In genomic region chr2:213101686-213102460, GRCh38 we compare ENCODE assay signal across 18 cellular contexts. TPM values are rescaled to one million over a fixed set of nuclear protein-coding genes. Genes with fewer than 3 reads are reported as not detected.
DNase-seq lines count a peak whose midpoint lies in the region; ATAC-seq and FAIRE-seq lines count a peak whose summit lies in the region.
"Had no signal": no experiment of that assay in that cellular context is flagged by ENCODE, and none has a peak within 500 bp of the region (broad histone marks: within the 10 kb centered on the region; RNA-seq: fewer than 3 reads in every experiment).

No MANE protein-coding gene starts in this region.

- no peak for DNase-seq in activated T-cell treated with anti-CD3 and anti-CD28 coated beads, Interleukin-2, amount 50 U/mL, for 72 hours
- DNase-seq in activated T-cell treated with anti-CD3 and anti-CD28 coated beads, Interleukin-2, amount 50 U/mL, for 1 hour, result no peak
- DNase-seq in NCI-H748 (lab: John Stamatoyannopoulos, UW; ENCODE audit: unreplicated experiment) (peak; percentile 51), DMS79 treated with DMSO at 0.1 percent for 48 hours (lab: John Stamatoyannopoulos, UW) (no peak), SW480 (ENCODE audit: low spot score) (no peak)
- no peak for DNase-seq in stimulated activated naive CD8-positive, alpha-beta T cell treated with anti-CD3 and anti-CD28 coated beads, Interleukin-15, amount 100 ng/mL, for 72 hours
- DNase-seq: activated CD4-positive, CD25-positive, alpha-beta regulatory T cell; effector CD4-positive, alpha-beta T cell; GDM1; head of caudate nucleus; kidney; mesendoderm; MM.1S; NCI-H187; NCI-H446 had no signal

- H3K9me3 Mint-ChIP-seq in activated T-cell treated with anti-CD3 and anti-CD28 coated beads, Interleukin-2, amount 50 U/mL, for 72 hours, result no peaks in the 10 kb centered on the region
- H3K9me3 Mint-ChIP-seq in stimulated activated naive CD8-positive, alpha-beta T cell treated with anti-CD3 and anti-CD28 coated beads, Interleukin-15, amount 100 ng/mL, for 72 hours, result no peaks in the 10 kb centered on the region
- H3K9me3 Mint-ChIP-seq: activated naive CD4-positive, alpha-beta T cell treated with anti-CD3 and anti-CD28 coated beads, Interleukin-2, amount 50 U/mL, for 24 hours had no signal

- H3K27ac Mint-ChIP-seq in activated T-cell treated with anti-CD3 and anti-CD28 coated beads, Interleukin-2, amount 50 U/mL, for 72 hours, result peak overlapping the region; percentile 87
- no peak overlapping the region for H3K27ac Mint-ChIP-seq in stimulated activated naive CD8-positive, alpha-beta T cell treated with anti-CD3 and anti-CD28 coated beads, Interleukin-15, amount 100 ng/mL, for 72 hours
- H3K27ac Mint-ChIP-seq: activated naive CD4-positive, alpha-beta T cell treated with anti-CD3 and anti-CD28 coated beads, Interleukin-2, amount 50 U/mL, for 24 hours had no signal

- no peaks in the 10 kb centered on the region for H3K36me3 Mint-ChIP-seq in activated T-cell treated with anti-CD3 and anti-CD28 coated beads, Interleukin-2, amount 50 U/mL, for 72 hours (ENCODE audit: insufficient read depth in 2 of 2)
- H3K36me3 Mint-ChIP-seq: activated naive CD4-positive, alpha-beta T cell treated with anti-CD3 and anti-CD28 coated beads, Interleukin-2, amount 50 U/mL, for 24 hours had no signal

- H3K4me3 Mint-ChIP-seq in activated T-cell treated with anti-CD3 and anti-CD28 coated beads, Interleukin-2, amount 50 U/mL, for 72 hours, result peak overlapping the region in 1 of 2 donors; percentile 65
- H3K4me3 Mint-ChIP-seq in stimulated activated naive CD8-positive, alpha-beta T cell treated with anti-CD3 and anti-CD28 coated beads, Interleukin-15, amount 100 ng/mL, for 72 hours, result peak overlapping the region; percentile 37 to 52
- H3K4me3 Mint-ChIP-seq: activated naive CD4-positive, alpha-beta T cell treated with anti-CD3 and anti-CD28 coated beads, Interleukin-2, amount 50 U/mL, for 24 hours had no signal

- peak; percentile 91 for FAIRE-seq in islet of Langerhans (lab: Jason Lieb, UNC)
- FAIRE-seq: kidney had no signal

- H3K27me3 Mint-ChIP-seq in activated T-cell treated with anti-CD3 and anti-CD28 coated beads, Interleukin-2, amount 50 U/mL, for 72 hours (ENCODE audit: low read depth), result peaks cover 8% of the 10 kb centered on the region
- peaks cover 8% of the 10 kb centered on the region for H3K27me3 Mint-ChIP-seq in stimulated activated naive CD8-positive, alpha-beta T cell treated with anti-CD3 and anti-CD28 coated beads, Interleukin-15, amount 100 ng/mL, for 72 hours
- H3K27me3 Mint-ChIP-seq: activated naive CD4-positive, alpha-beta T cell treated with anti-CD3 and anti-CD28 coated beads, Interleukin-2, amount 50 U/mL, for 24 hours had no signal

- peaks cover 33% of the 10 kb centered on the region for H3K4me1 Mint-ChIP-seq in activated T-cell treated with anti-CD3 and anti-CD28 coated beads, Interleukin-2, amount 50 U/mL, for 72 hours (ENCODE audit: low read depth)
- H3K4me1 Mint-ChIP-seq in stimulated activated naive CD8-positive, alpha-beta T cell treated with anti-CD3 and anti-CD28 coated beads, Interleukin-15, amount 100 ng/mL, for 72 hours, result peaks cover 52% of the 10 kb centered on the region

- ATAC-seq in activated T-cell treated with anti-CD3 and anti-CD28 coated beads, Interleukin-2, amount 50 U/mL, for 72 hours (replicated peaks in 1 of 2), result peak; percentile 53 to 67
- peak; percentile 55 for ATAC-seq in stimulated activated naive CD8-positive, alpha-beta T cell treated with anti-CD3 and anti-CD28 coated beads, Interleukin-15, amount 100 ng/mL, for 72 hours
- ATAC-seq in GM19452 (IDR thresholded peaks at IDR 0.05; ENCODE audit: unreplicated experiment), result no peak

RNA-seq across cellular contexts. Expression of gene IKZF2, which starts 49.5 kb away (rescaled TPM):
- total RNA-seq in activated T-cell treated with anti-CD3 and anti-CD28 coated beads, Interleukin-2, amount 50 U/mL, for 72 hours, result 10 to 100 TPM in 1 of 2 donors, 1 to 10 TPM in 1; 9.8 to 19.1 TPM
